Comparison of ENCODE assay signal across 8 cellular contexts in genomic region chr3:12288466-12289129, GRCh38. TPM values are rescaled to one million over a fixed set of nuclear protein-coding genes. Genes with fewer than 3 reads are reported as not detected.
DNase-seq lines count a peak whose midpoint lies in the region; ATAC-seq and TF ChIP-seq lines count a peak whose summit lies in the region.

PPARG (plus strand) TSS chr3:12289070; CDS start chr3:12379712, 90,642 bp downstream.

- H3K79me2 ChIP-seq in parathyroid adenoma, result no peaks in the 10 kb centered on the region

- H3K36me3 Mint-ChIP-seq in natural killer cell treated with Interleukin-12 subunit alpha and Interleukin-12 subunit beta and Interleukin-15 and Interleukin-18, amount 100 ng/mL, for 72 hours, result no peaks in the 10 kb centered on the region
- H3K36me3 Mint-ChIP-seq in natural killer cell, result peaks cover 16% of the 10 kb centered on the region
- H3K36me3 Mint-ChIP-seq in activated CD4-positive, alpha-beta memory T cell treated with anti-CD3 and anti-CD28 coated beads for 36 hours, result no peaks in the 10 kb centered on the region

- peak within 1 kb of the TSS; percentile 64 for H3K4me3 ChIP-seq in parathyroid adenoma (ENCODE audit: low read depth, low read length)

- H3K36me3 ChIP-seq in parathyroid adenoma (ENCODE audit: control insufficient read depth, insufficient read depth, low read length), result no peaks in the 10 kb centered on the region

- no peak within 1 kb of the TSS for H3K4me3 Mint-ChIP-seq in natural killer cell treated with Interleukin-12 subunit alpha and Interleukin-12 subunit beta and Interleukin-15 and Interleukin-18, amount 100 ng/mL, for 72 hours
- H3K4me3 Mint-ChIP-seq in natural killer cell, result no peak within 1 kb of the TSS
- peak within 1 kb of the TSS; percentile 43 for H3K4me3 Mint-ChIP-seq in activated CD4-positive, alpha-beta memory T cell treated with anti-CD3 and anti-CD28 coated beads for 36 hours

- H3K9me3 Mint-ChIP-seq in natural killer cell treated with Interleukin-12 subunit alpha and Interleukin-12 subunit beta and Interleukin-15 and Interleukin-18, amount 100 ng/mL, for 72 hours, result no peaks in the 10 kb centered on the region
- no peaks in the 10 kb centered on the region for H3K9me3 Mint-ChIP-seq in natural killer cell
- H3K9me3 Mint-ChIP-seq in activated CD4-positive, alpha-beta memory T cell treated with anti-CD3 and anti-CD28 coated beads for 36 hours, result no peaks in the 10 kb centered on the region

- intact Hi-C loops in natural killer cell (cut with micrococcal nuclease) (no loop called here), Right ventricle myocardium superior (cut with DNase I) (loop anchor here (5.0 to 10.0 kb wide), 2 partner anchors 144 to 194 kb away; partner anchors contain the start of gene TSEN2)
- intact Hi-C loops in activated CD4-positive, alpha-beta memory T cell treated with anti-CD3 and anti-CD28 coated beads for 36 hours (cut with micrococcal nuclease), result loop anchor here (5.0 kb wide), 2 partner anchors 151 to 184 kb away; no protein-coding TSS in a partner anchor

- no peak within 1 kb of the TSS for H3K27ac Mint-ChIP-seq in natural killer cell treated with Interleukin-12 subunit alpha and Interleukin-12 subunit beta and Interleukin-15 and Interleukin-18, amount 100 ng/mL, for 72 hours
- H3K27ac Mint-ChIP-seq in natural killer cell, result no peak within 1 kb of the TSS
- no peak within 1 kb of the TSS for H3K27ac Mint-ChIP-seq in activated CD4-positive, alpha-beta memory T cell treated with anti-CD3 and anti-CD28 coated beads for 36 hours

- peaks cover 2% of the 10 kb centered on the region for H3K4me1 ChIP-seq in parathyroid adenoma

- peaks cover 33 to 51% of the 10 kb centered on the region in 2 donors for H3K27me3 Mint-ChIP-seq in natural killer cell treated with Interleukin-12 subunit alpha and Interleukin-12 subunit beta and Interleukin-15 and Interleukin-18, amount 100 ng/mL, for 72 hours
- H3K27me3 Mint-ChIP-seq in natural killer cell (ENCODE audit: low read depth in 2 of 2), result peaks cover 40 to 66% of the 10 kb centered on the region in 2 donors
- peaks cover 48% of the 10 kb centered on the region for H3K27me3 Mint-ChIP-seq in activated CD4-positive, alpha-beta memory T cell treated with anti-CD3 and anti-CD28 coated beads for 36 hours

- POLR2A ChIA-PET in activated CD4-positive, alpha-beta memory T cell treated with anti-CD3 and anti-CD28 coated beads for 36 hours (lab: Charles Lee), result no interaction called here

- peak within 1 kb of the TSS; percentile 95 for H3K4me2 ChIP-seq in parathyroid adenoma (ENCODE audit: low read length)

- peak within 1 kb of the TSS; percentile 95 for H2AFZ ChIP-seq in parathyroid adenoma

- no peaks in the 10 kb centered on the region for H3K9me3 ChIP-seq in parathyroid adenoma (ENCODE audit: control insufficient read depth, low read length)

- peak within 1 kb of the TSS; percentile 34 for H3K27ac ChIP-seq in parathyroid adenoma

- peak within 1 kb of the TSS; percentile 49 for H3K9ac ChIP-seq in parathyroid adenoma

- H3K27me3 ChIP-seq in parathyroid adenoma (ENCODE audit: control insufficient read depth, insufficient read depth, low read length), result no peaks in the 10 kb centered on the region

- ATAC-seq in natural killer cell treated with Interleukin-12 subunit alpha and Interleukin-12 subunit beta and Interleukin-15 and Interleukin-18, amount 100 ng/mL, for 72 hours, result peak; percentile 43 to 45
- no peak for ATAC-seq in natural killer cell
- ATAC-seq in Right ventricle myocardium superior (ENCODE audit: poor library complexity), result peak; percentile 70
- no peak for ATAC-seq in HG03469 (IDR thresholded peaks at IDR 0.05; ENCODE audit: unreplicated experiment)

- H3K4me1 Mint-ChIP-seq in natural killer cell treated with Interleukin-12 subunit alpha and Interleukin-12 subunit beta and Interleukin-15 and Interleukin-18, amount 100 ng/mL, for 72 hours (ENCODE audit: low read depth in 2 of 2), result no peaks in the 10 kb centered on the region
- H3K4me1 Mint-ChIP-seq in natural killer cell, result no peaks in the 10 kb centered on the region
- peaks cover 10% of the 10 kb centered on the region for H3K4me1 Mint-ChIP-seq in activated CD4-positive, alpha-beta memory T cell treated with anti-CD3 and anti-CD28 coated beads for 36 hours (ENCODE audit: low read depth)

- no peak for TF ChIP-seq CTCF in natural killer cell (IDR thresholded peaks at IDR 0.05)
- no peak for TF ChIP-seq CTCF in parathyroid adenoma (IDR thresholded peaks at IDR 0.05)

- CTCF ChIA-PET in activated CD4-positive, alpha-beta memory T cell treated with anti-CD3 and anti-CD28 coated beads for 36 hours (lab: Charles Lee), result interaction anchor here (1.2 kb wide), 1 partner anchor 265 kb away, joined by 3 read pairs; no protein-coding TSS in a partner anchor

- no peak for DNase-seq in natural killer cell treated with Interleukin-12 subunit alpha and Interleukin-12 subunit beta and Interleukin-15 and Interleukin-18, amount 100 ng/mL, for 72 hours (ENCODE audit: low spot score)
- DNase-seq in natural killer cell, result no peak
- DNase-seq in activated CD4-positive, alpha-beta memory T cell treated with anti-CD3 and anti-CD28 coated beads for 36 hours, result no peak
- peak; percentile 62 for DNase-seq in Right ventricle myocardium superior
- no peak for DNase-seq in NCI-H1436 treated with DMSO at 0.1 percent for 48 hours (lab: John Stamatoyannopoulos, UW)
- DNase-seq in stimulated activated CD4-positive, alpha-beta T cell treated with anti-CD3 and anti-CD28 coated beads, Interleukin-4, amount 100 ng/mL, for 4 hours, result no peak

RNA-seq across cellular contexts. Expression of gene PPARG, which starts in this region (rescaled TPM):
- total RNA-seq in natural killer cell treated with Interleukin-12 subunit alpha and Interleukin-12 subunit beta and Interleukin-15 and Interleukin-18, amount 100 ng/mL, for 72 hours, result 1 to 10 TPM in 1 of 2 donors, not detected in 1; 5.6 TPM
- under 1 TPM in 1 of 3 donors, not detected in 2; 0.21 TPM for total RNA-seq in natural killer cell
- 1 to 10 TPM; 2.7 TPM for total RNA-seq in activated CD4-positive, alpha-beta memory T cell treated with anti-CD3 and anti-CD28 coated beads for 36 hours
- total RNA-seq in Right ventricle myocardium superior, result 23.6 TPM

Comparison
In these comparisons a context has a peak if more than half of its experiments do, and no peak if none do; other contexts are left out.
1. ATAC-seq: peak in natural killer cell treated with Interleukin-12 subunit alpha and Interleukin-12 subunit beta and Interleukin-15 and Interleukin-18, amount 100 ng/mL, for 72 hours (2 of 2) and Right ventricle myocardium superior (single experiment); none in natural killer cell (0 of 3) and HG03469 (single experiment).